Comparison of ENCODE assay signal across 1 cellular context in genomic region chr2:110068153-110068552, GRCh38. TPM values are rescaled to one million over a fixed set of nuclear protein-coding genes. Genes with fewer than 3 reads are reported as not detected.
"Had no signal": no experiment of that assay in that cellular context is flagged by ENCODE, and none has a peak within 500 bp of the region (broad histone marks: within the 10 kb centered on the region; RNA-seq: fewer than 3 reads in every experiment).

No MANE protein-coding gene starts in this region.

RNA-seq across cellular contexts. Expression of gene MALL, which starts 47.5 kb away (rescaled TPM):
- total RNA-seq: natural killer cell had no signal
